1 cellular context compared by ENCODE assay signal in genomic region chr7:1121886-1122831, GRCh38.
TF ChIP-seq lines count a peak whose summit lies in the region.

No MANE protein-coding gene starts in this region.

TF ChIP-seq in SK-N-SH, 30 proteins besides CTCF, POLR2A, EP300 and RAD21 (continued from another document):
- TF ChIP-seq REST (IDR thresholded peaks at IDR 0.05; ENCODE audit: low read depth, low read length) (no peak), TCF12 (IDR thresholded peaks at IDR 0.05) (no peak), NRF1 (IDR thresholded peaks at IDR 0.05; ENCODE audit: low read depth, low read length) (no peak), FOXM1 (IDR thresholded peaks at IDR 0.05; ENCODE audit: low read depth) (no peak), SMC3 (IDR thresholded peaks at IDR 0.05; ENCODE audit: low read depth, low read length) (no peak), ZBTB33 (IDR thresholded peaks at IDR 0.05; ENCODE audit: borderline replicate concordance, low read depth) (no peak), MEF2A (IDR thresholded peaks at IDR 0.05; ENCODE audit: borderline replicate concordance, low read depth) (no peak)
